In the genomic region with DNA sequence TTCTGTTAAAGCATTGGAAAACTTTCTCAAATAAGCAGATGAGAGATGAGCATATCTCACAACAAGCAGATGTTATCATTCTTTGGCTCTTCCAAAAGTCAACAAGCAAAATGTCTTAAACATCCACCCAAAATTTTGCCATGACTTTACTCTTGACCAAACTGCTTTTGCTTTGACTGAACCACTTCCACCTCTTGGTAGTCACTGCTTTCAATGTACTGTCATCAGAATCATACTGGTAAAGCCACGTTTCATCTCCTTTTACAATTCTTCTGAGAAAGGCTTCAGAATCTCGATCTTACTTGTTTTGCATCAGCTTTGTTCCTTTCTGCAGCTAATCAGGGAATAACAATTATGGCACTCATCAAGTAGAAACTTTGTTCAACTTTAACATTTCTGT, we compare ENCODE assay signal across 15 cellular contexts.
DNase-seq lines count a peak whose midpoint lies in the region; ATAC-seq and TF ChIP-seq lines count a peak whose summit lies in the region.
"Had no signal": no experiment of that assay in that cellular context is flagged by ENCODE, and none has a peak within 500 bp of the region (broad histone marks: within the 10 kb centered on the region; RNA-seq: fewer than 3 reads in every experiment).

No MANE protein-coding gene starts in this region.

- no peaks in the 10 kb centered on the region for H4K20me1 ChIP-seq in SK-N-SH (ENCODE audit: insufficient read depth)
- H4K20me1 ChIP-seq: BLaER1 treated with 17β-estradiol and CSF1 and Interleukin-3, amounts not matched to agents 10 nM and 100 nM had no signal

- no peaks in the 10 kb centered on the region for H3K27me3 ChIP-seq in SK-N-SH (ENCODE audit: insufficient read depth)
- H3K27me3 ChIP-seq: BLaER1 treated with 17β-estradiol and CSF1 and Interleukin-3, amounts not matched to agents 10 nM and 100 nM had no signal

- no peak overlapping the region for H3K4me2 ChIP-seq in SK-N-SH
- H3K4me2 ChIP-seq: BLaER1 treated with 17β-estradiol and CSF1 and Interleukin-3, amounts not matched to agents 10 nM and 100 nM had no signal

- H3K4me3 ChIP-seq in SK-N-SH (ENCODE audit: low read depth in 2 of 2, low read length in 1 of 2) (no peak overlapping the region), SK-N-MC (peak overlapping the region; percentile 47), fibroblast of villous mesenchyme (ENCODE audit: low read depth, low read length) (no peak overlapping the region)
- H3K4me3 ChIP-seq: BLaER1 treated with 17β-estradiol and CSF1 and Interleukin-3, amounts not matched to agents 10 nM and 100 nM; HAP-1 had no signal

- WGBS in SK-N-SH (ENCODE audit: low lambda C conversion rate), result 8% methylated on average over 2 of the region's 2 CpGs

- H3K79me2 ChIP-seq in SK-N-SH (ENCODE audit: insufficient read depth), result no peaks in the 10 kb centered on the region

- peaks cover 0 to 22% of the 10 kb centered on the region in 2 experiments; a peak in 1 of 4 replicates for H3K4me1 ChIP-seq in SK-N-SH (ENCODE audit: control insufficient read depth in 1 of 2, insufficient read depth in 2 of 2, low read depth in 1 of 2, low read length in 1 of 2)
- H3K4me1 ChIP-seq: BLaER1 treated with 17β-estradiol and CSF1 and Interleukin-3, amounts not matched to agents 10 nM and 100 nM; HAP-1 had no signal

- H3K9me2 ChIP-seq in SK-N-SH, result no peaks in the 10 kb centered on the region

- TF ChIP-seq EP300 in SK-N-SH (IDR thresholded peaks at IDR 0.05; ENCODE audit: borderline replicate concordance in 1 of 2, low read depth in 1 of 2, low read length in 1 of 2), result no peak

- H3K36me3 ChIP-seq in SK-N-SH (replicated peaks in 1 of 2; ENCODE audit: control insufficient read depth in 1 of 2, insufficient read depth in 2 of 2, low read length in 1 of 2), result no peaks in the 10 kb centered on the region
- H3K36me3 ChIP-seq in SK-N-MC (ENCODE audit: insufficient read depth, low read length), result peaks cover 18% of the 10 kb centered on the region
- H3K36me3 ChIP-seq: BLaER1 treated with 17β-estradiol and CSF1 and Interleukin-3, amounts not matched to agents 10 nM and 100 nM; HAP-1 had no signal

- intact Hi-C loops in activated CD8-positive, alpha-beta T cell treated with anti-CD3 and anti-CD28 coated beads for 36 hours (cut with micrococcal nuclease), result no loop called here

- H3K27ac Mint-ChIP-seq in activated CD8-positive, alpha-beta T cell treated with anti-CD3 and anti-CD28 coated beads for 36 hours, result no peak overlapping the region
- H3K27ac Mint-ChIP-seq: CD4-positive, CD25-positive, alpha-beta regulatory T cell had no signal

- CTCF ChIA-PET in SK-N-SH (lab: Yijun Ruan, JAX), result no interaction called here
- CTCF ChIA-PET in activated CD8-positive, alpha-beta T cell treated with anti-CD3 and anti-CD28 coated beads for 36 hours (lab: Charles Lee), result no interaction called here

- H3K4me1 Mint-ChIP-seq in activated CD8-positive, alpha-beta T cell treated with anti-CD3 and anti-CD28 coated beads for 36 hours (ENCODE audit: low read depth), result no peaks in the 10 kb centered on the region
- H3K4me1 Mint-ChIP-seq: CD4-positive, CD25-positive, alpha-beta regulatory T cell had no signal

- H3K36me3 Mint-ChIP-seq in activated CD8-positive, alpha-beta T cell treated with anti-CD3 and anti-CD28 coated beads for 36 hours (ENCODE audit: low read depth), result no peaks in the 10 kb centered on the region
- H3K36me3 Mint-ChIP-seq: CD4-positive, CD25-positive, alpha-beta regulatory T cell had no signal

- no peaks in the 10 kb centered on the region for H3K9me3 ChIP-seq in SK-N-SH
- peaks cover 16% of the 10 kb centered on the region; the same call in 1 of the 2 replicates for H3K9me3 ChIP-seq in SK-N-MC (ENCODE audit: low read depth, low read length)
- H3K9me3 ChIP-seq: BLaER1 treated with 17β-estradiol and CSF1 and Interleukin-3, amounts not matched to agents 10 nM and 100 nM; HAP-1 had no signal

- no peak for DNase-seq in SK-N-SH
- peak; percentile 32 for DNase-seq in SK-N-MC (ENCODE audit: low read depth, low spot score)
- DNase-seq in fibroblast of villous mesenchyme (ENCODE audit: low read depth), result peak; percentile 13
- DNase-seq in amniotic stem cell (lab: John Stamatoyannopoulos, UW), result no peak
- no peak for DNase-seq in medulla oblongata (ENCODE audit: extremely low spot score)
- DNase-seq in AG08395 (ENCODE audit: low spot score), result no peak
- DNase-seq in activated CD8-positive, alpha-beta T cell treated with anti-CD3 and anti-CD28 coated beads for 36 hours, result no peak
- DNase-seq: Calu3; CD4-positive, CD25-positive, alpha-beta regulatory T cell; DMS 273 treated with DMSO at 0.1 percent for 48 hours had no signal

- peak overlapping the region; percentile 51; the same call in 1 of the 2 replicates for H2AFZ ChIP-seq in SK-N-SH (ENCODE audit: low read depth)

- peaks cover 3% of the 10 kb centered on the region for H3F3A ChIP-seq in SK-N-SH (replicated peaks; ENCODE audit: insufficient read depth)

- H3K27me3 Mint-ChIP-seq in activated CD8-positive, alpha-beta T cell treated with anti-CD3 and anti-CD28 coated beads for 36 hours, result peaks cover under 1% of the 10 kb centered on the region
- H3K27me3 Mint-ChIP-seq: CD4-positive, CD25-positive, alpha-beta regulatory T cell had no signal

- TF ChIP-seq CTCF in SK-N-SH (IDR thresholded peaks at IDR 0.05), result no peak
- TF ChIP-seq CTCF in fibroblast of villous mesenchyme (IDR thresholded peaks at IDR 0.05; ENCODE audit: insufficient read depth, low read depth, low read length), result no peak
- no peak for TF ChIP-seq CTCF in activated CD8-positive, alpha-beta T cell treated with anti-CD3 and anti-CD28 coated beads for 36 hours (IDR thresholded peaks at IDR 0.05)

- no peak overlapping the region for H3K4me3 Mint-ChIP-seq in activated CD8-positive, alpha-beta T cell treated with anti-CD3 and anti-CD28 coated beads for 36 hours
- H3K4me3 Mint-ChIP-seq: CD4-positive, CD25-positive, alpha-beta regulatory T cell had no signal

- ATAC-seq in SK-N-SH treated with all-trans-retinoic acid at 6 μM for 48 hours, result no peak
- no peak for ATAC-seq in activated CD8-positive, alpha-beta T cell treated with anti-CD3 and anti-CD28 coated beads for 36 hours
- ATAC-seq: HepG2 had no signal

- POLR2A ChIA-PET in SK-N-SH (lab: Yijun Ruan, JAX), result no interaction called here
- POLR2A ChIA-PET in activated CD8-positive, alpha-beta T cell treated with anti-CD3 and anti-CD28 coated beads for 36 hours (lab: Charles Lee), result no interaction called here

- TF ChIP-seq RAD21 in SK-N-SH (IDR thresholded peaks at IDR 0.05; ENCODE audit: low read length), result no peak

- H3K27ac ChIP-seq in SK-N-SH (ENCODE audit: low read depth in 2 of 2, low read length in 1 of 2), result peak overlapping the region in 1 of 2 experiments; percentile 34; a peak in 1 of 4 replicates
- H3K27ac ChIP-seq in SK-N-MC, result peak overlapping the region; percentile 99
- H3K27ac ChIP-seq: 22Rv1; BLaER1 treated with 17β-estradiol and CSF1 and Interleukin-3, amounts not matched to agents 10 nM and 100 nM had no signal

- no peaks in the 10 kb centered on the region for H3K9me3 Mint-ChIP-seq in activated CD8-positive, alpha-beta T cell treated with anti-CD3 and anti-CD28 coated beads for 36 hours

- H3K9ac ChIP-seq in SK-N-SH (no peak overlapping the region), SK-N-MC (ENCODE audit: insufficient read length) (peak overlapping the region; percentile 76)
- H3K9ac ChIP-seq: BLaER1 treated with 17β-estradiol and CSF1 and Interleukin-3, amounts not matched to agents 10 nM and 100 nM had no signal

TF ChIP-seq in SK-N-SH, 30 proteins besides CTCF, POLR2A, EP300 and RAD21 (continues in another document):
- TF ChIP-seq, protein P1, sequence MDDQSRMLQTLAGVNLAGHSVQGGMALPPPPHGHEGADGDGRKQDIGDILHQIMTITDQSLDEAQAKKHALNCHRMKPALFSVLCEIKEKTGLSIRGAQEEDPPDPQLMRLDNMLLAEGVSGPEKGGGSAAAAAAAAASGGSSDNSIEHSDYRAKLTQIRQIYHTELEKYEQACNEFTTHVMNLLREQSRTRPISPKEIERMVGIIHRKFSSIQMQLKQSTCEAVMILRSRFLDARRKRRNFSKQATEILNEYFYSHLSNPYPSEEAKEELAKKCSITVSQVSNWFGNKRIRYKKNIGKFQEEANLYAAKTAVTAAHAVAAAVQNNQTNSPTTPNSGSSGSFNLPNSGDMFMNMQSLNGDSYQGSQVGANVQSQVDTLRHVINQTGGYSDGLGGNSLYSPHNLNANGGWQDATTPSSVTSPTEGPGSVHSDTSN (IDR thresholded peaks at IDR 0.05), result no peak
- TF ChIP-seq YY1 (IDR thresholded peaks at IDR 0.05; ENCODE audit: low read depth), result no peak
- no peak for TF ChIP-seq RXRA (IDR thresholded peaks at IDR 0.05; ENCODE audit: borderline replicate concordance, low read depth)
- TF ChIP-seq EZH2phosphoT487 (IDR thresholded peaks at IDR 0.05; ENCODE audit: borderline replicate concordance, low read depth), result no peak
- no peak for TF ChIP-seq SIN3A (IDR thresholded peaks at IDR 0.05; ENCODE audit: borderline replicate concordance, low read depth, low read length)
- no peak for TF ChIP-seq ELF1 (IDR thresholded peaks at IDR 0.05)
- no peak for TF ChIP-seq POLR2AphosphoS5 (IDR thresholded peaks at IDR 0.05; ENCODE audit: low read depth, low read length)

TF ChIP-seq in SK-N-SH treated with all-trans-retinoic acid at 6 μM for 48 hours, 23 proteins besides CTCF, POLR2A, EP300 and RAD21 (continues in another document):
- TF ChIP-seq TOX (CRISPR knock-in tag; IDR thresholded peaks at IDR 0.05; ENCODE audit: borderline replicate concordance), result no peak
- TF ChIP-seq PPARA (CRISPR knock-in tag; IDR thresholded peaks at IDR 0.05; ENCODE audit: borderline replicate concordance), result no peak
- TF ChIP-seq, protein P2, sequence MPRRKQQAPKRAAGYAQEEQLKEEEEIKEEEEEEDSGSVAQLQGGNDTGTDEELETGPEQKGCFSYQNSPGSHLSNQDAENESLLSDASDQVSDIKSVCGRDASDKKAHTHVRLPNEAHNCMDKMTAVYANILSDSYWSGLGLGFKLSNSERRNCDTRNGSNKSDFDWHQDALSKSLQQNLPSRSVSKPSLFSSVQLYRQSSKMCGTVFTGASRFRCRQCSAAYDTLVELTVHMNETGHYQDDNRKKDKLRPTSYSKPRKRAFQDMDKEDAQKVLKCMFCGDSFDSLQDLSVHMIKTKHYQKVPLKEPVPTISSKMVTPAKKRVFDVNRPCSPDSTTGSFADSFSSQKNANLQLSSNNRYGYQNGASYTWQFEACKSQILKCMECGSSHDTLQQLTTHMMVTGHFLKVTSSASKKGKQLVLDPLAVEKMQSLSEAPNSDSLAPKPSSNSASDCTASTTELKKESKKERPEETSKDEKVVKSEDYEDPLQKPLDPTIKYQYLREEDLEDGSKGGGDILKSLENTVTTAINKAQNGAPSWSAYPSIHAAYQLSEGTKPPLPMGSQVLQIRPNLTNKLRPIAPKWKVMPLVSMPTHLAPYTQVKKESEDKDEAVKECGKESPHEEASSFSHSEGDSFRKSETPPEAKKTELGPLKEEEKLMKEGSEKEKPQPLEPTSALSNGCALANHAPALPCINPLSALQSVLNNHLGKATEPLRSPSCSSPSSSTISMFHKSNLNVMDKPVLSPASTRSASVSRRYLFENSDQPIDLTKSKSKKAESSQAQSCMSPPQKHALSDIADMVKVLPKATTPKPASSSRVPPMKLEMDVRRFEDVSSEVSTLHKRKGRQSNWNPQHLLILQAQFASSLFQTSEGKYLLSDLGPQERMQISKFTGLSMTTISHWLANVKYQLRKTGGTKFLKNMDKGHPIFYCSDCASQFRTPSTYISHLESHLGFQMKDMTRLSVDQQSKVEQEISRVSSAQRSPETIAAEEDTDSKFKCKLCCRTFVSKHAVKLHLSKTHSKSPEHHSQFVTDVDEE (CRISPR knock-in tag; IDR thresholded peaks at IDR 0.05), result no peak
- no peak for TF ChIP-seq ZFP30 (CRISPR knock-in tag; IDR thresholded peaks at IDR 0.05)

Comparison
In these comparisons a context has a peak if more than half of its experiments do, and no peak if none do; other contexts are left out.
1. DNase-seq: peak in SK-N-MC (single experiment) and fibroblast of villous mesenchyme (single experiment); none in SK-N-SH (single experiment), amniotic stem cell (single experiment), medulla oblongata (single experiment), AG08395 (single experiment) and activated CD8-positive, alpha-beta T cell treated with anti-CD3 and anti-CD28 coated beads for 36 hours (single experiment).